Comparison of ENCODE assay signal across 17 cellular contexts in genomic region chr22:33512961-33513360, GRCh38.
"Had no signal": no experiment of that assay in that cellular context is flagged by ENCODE, and none has a peak within 500 bp of the region (broad histone marks: within the 10 kb centered on the region; RNA-seq: fewer than 3 reads in every experiment).

No MANE protein-coding gene starts in this region.

- H3K27me3 ChIP-seq: cardiac muscle cell, gastrocnemius medialis, sigmoid colon, thyroid gland had no signal

- H3K4me1 ChIP-seq: gastrocnemius medialis, lower lobe of right lung, thyroid gland had no signal

- H3K27ac Mint-ChIP-seq: activated naive CD8-positive, alpha-beta T cell; naive thymus-derived CD4-positive, alpha-beta T cell had no signal

- H3K4me3 Mint-ChIP-seq: activated naive CD8-positive, alpha-beta T cell; naive thymus-derived CD4-positive, alpha-beta T cell had no signal

- H3K9me3 ChIP-seq: gastrocnemius medialis, lower lobe of right lung, sigmoid colon, thyroid gland had no signal

- H3K27me3 Mint-ChIP-seq: activated naive CD8-positive, alpha-beta T cell; naive thymus-derived CD4-positive, alpha-beta T cell had no signal

- H3K36me3 Mint-ChIP-seq: activated naive CD8-positive, alpha-beta T cell; naive thymus-derived CD4-positive, alpha-beta T cell had no signal

- H3K4me3 ChIP-seq: cardiac muscle cell, gastrocnemius medialis, lower lobe of right lung, sigmoid colon, thyroid gland had no signal

- H3K27ac ChIP-seq: cardiac muscle cell, epithelial cell of prostate, gastrocnemius medialis, lower lobe of right lung, sigmoid colon, thyroid gland had no signal

- H3K36me3 ChIP-seq: cardiac muscle cell, gastrocnemius medialis, lower lobe of right lung, sigmoid colon, thyroid gland had no signal

- H3K4me1 Mint-ChIP-seq: naive thymus-derived CD4-positive, alpha-beta T cell had no signal

- DNase-seq: activated T-cell treated with anti-CD3 and anti-CD28 coated beads, Interleukin-2, amount 50 U/mL, for 1 hour; cortex of kidney; gastrocnemius medialis; head of caudate nucleus; left colon; lower lobe of right lung; naive thymus-derived CD4-positive, alpha-beta T cell; retina; sigmoid colon; stimulated activated CD4-positive, alpha-beta T cell treated with anti-CD3 and anti-CD28 coated beads, Interleukin-4, amount 100 ng/mL, for 24 hours; stimulated activated naive CD8-positive, alpha-beta T cell treated with anti-CD3 and anti-CD28 coated beads, Interleukin-15, Interleukin-2, amounts not matched to agents 100 U/mL and 50 U/mL, for 24 hours; substantia nigra; T-helper 9 cell; thyroid gland had no signal

- ATAC-seq: gastrocnemius medialis; left colon; lower lobe of right lung; naive thymus-derived CD4-positive, alpha-beta T cell; stimulated activated naive CD8-positive, alpha-beta T cell treated with anti-CD3 and anti-CD28 coated beads, Interleukin-15, Interleukin-2, amounts not matched to agents 100 U/mL and 50 U/mL, for 24 hours had no signal
